Comparison of ENCODE assay signal across 2 cellular contexts in the genomic region with DNA sequence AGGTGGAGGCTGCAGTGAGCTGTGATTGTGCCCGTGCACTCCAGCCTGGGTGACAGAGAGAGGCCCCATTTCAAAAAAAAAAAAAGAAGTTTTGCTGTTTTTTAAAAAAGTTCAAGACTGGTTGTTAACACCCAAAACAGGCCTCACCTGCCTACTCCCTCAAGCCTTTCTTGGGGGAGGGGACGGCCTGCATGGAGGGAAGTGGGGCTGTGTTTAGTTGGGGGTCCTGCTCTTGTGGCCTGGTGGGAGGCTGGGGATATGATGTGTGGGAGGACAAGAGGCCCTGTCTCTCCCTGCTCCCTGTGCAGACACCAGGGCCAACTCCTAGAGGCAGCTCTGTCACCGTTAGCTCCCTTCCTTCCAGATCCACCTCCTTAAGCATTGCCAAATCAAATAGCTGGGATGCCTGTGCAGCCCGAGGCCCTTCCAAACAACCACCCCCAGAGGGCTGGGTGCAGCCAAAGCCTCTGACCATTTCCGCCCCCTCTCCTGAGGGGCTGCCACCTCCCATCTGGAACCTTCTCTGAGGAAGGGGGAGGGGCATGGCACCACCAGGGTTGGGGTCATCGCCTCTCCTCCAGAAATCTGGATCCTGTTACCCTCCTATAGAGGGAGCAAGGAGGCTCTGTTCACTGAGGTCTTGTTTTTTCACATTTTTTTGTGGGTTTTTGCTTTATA.
TF ChIP-seq lines count a peak whose summit lies in the region.

No MANE protein-coding gene starts in this region.

TF ChIP-seq in Ishikawa, 13 proteins besides CTCF, POLR2A, EP300 and RAD21:
- TF ChIP-seq FOXM1 (IDR thresholded peaks at IDR 0.05; ENCODE audit: borderline replicate concordance, low read depth) (no peak), CREB1 (IDR thresholded peaks at IDR 0.05; ENCODE audit: low read depth) (no peak), ZBTB7A (IDR thresholded peaks at IDR 0.05; ENCODE audit: low read depth) (no peak), TEAD4 (IDR thresholded peaks at IDR 0.05) (0 out of 2 replicates have a peak, but pooled peaks have one; percentile 33), TAF1 (IDR thresholded peaks at IDR 0.05; ENCODE audit: low read depth) (no peak)
- TF ChIP-seq, protein P1, sequence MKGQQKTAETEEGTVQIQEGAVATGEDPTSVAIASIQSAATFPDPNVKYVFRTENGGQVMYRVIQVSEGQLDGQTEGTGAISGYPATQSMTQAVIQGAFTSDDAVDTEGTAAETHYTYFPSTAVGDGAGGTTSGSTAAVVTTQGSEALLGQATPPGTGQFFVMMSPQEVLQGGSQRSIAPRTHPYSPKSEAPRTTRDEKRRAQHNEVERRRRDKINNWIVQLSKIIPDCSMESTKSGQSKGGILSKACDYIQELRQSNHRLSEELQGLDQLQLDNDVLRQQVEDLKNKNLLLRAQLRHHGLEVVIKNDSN (IDR thresholded peaks at IDR 0.05): no peak
TF ChIP-seq in Ishikawa: peak in this region for 1.

TF ChIP-seq in H1, 55 proteins besides CTCF, POLR2A, EP300 and RAD21:
- TF ChIP-seq TAF1 (IDR thresholded peaks at IDR 0.05; ENCODE audit: low read depth, low read length) (0 out of 2 replicates have a peak, but pooled peaks have one; percentile 20), BRCA1 (IDR thresholded peaks at IDR 0.05; ENCODE audit: low read depth, low read length) (no peak)
